In genomic region chr6:3355358-3356055, GRCh38 we compare ENCODE assay signal across 8 cellular contexts.
DNase-seq lines count a peak whose midpoint lies in the region; ATAC-seq lines count a peak whose summit lies in the region.

No MANE protein-coding gene starts in this region.

- DNase-seq in AML-193 (lab: John Stamatoyannopoulos, UW) (peak; percentile 2 to 10), MV-4-11 (lab: John Stamatoyannopoulos, UW) (peak; percentile 40), hepatic stellate cell (ENCODE audit: low spot score) (peak; percentile 12), SIG-M5 treated with dmso at 0.1 percent for 504 hours (lab: John Stamatoyannopoulos, UW; ENCODE audit: unreplicated experiment) (no peak), HK-2 (ENCODE audit: unreplicated experiment) (no peak)
- DNase-seq in activated naive CD8-positive, alpha-beta T cell treated with anti-CD3 and anti-CD28 coated beads, Interleukin-2, amount 50 U/mL, for 24 hours: no peak

- peak overlapping the region; percentile 95 for H3K27ac ChIP-seq in skeletal muscle tissue (ENCODE audit: low read depth, low read length)

- no peaks in the 10 kb centered on the region for H3K36me3 Mint-ChIP-seq in activated naive CD8-positive, alpha-beta T cell treated with anti-CD3 and anti-CD28 coated beads, Interleukin-2, amount 50 U/mL, for 24 hours (ENCODE audit: low read depth)

- ATAC-seq in activated naive CD8-positive, alpha-beta T cell treated with anti-CD3 and anti-CD28 coated beads, Interleukin-2, amount 50 U/mL, for 24 hours: no peak
- ATAC-seq in GM18868 (IDR thresholded peaks at IDR 0.05; ENCODE audit: unreplicated experiment): no peak

- peaks cover 2% of the 10 kb centered on the region for H3K27me3 Mint-ChIP-seq in activated naive CD8-positive, alpha-beta T cell treated with anti-CD3 and anti-CD28 coated beads, Interleukin-2, amount 50 U/mL, for 24 hours

- no peaks in the 10 kb centered on the region for H3K9me3 ChIP-seq in skeletal muscle tissue (ENCODE audit: control insufficient read depth in 3 of 3, low read length in 3 of 3)

- no peaks in the 10 kb centered on the region for H3K9me3 Mint-ChIP-seq in activated naive CD8-positive, alpha-beta T cell treated with anti-CD3 and anti-CD28 coated beads, Interleukin-2, amount 50 U/mL, for 24 hours

- no peaks in the 10 kb centered on the region for H3K36me3 ChIP-seq in skeletal muscle tissue (ENCODE audit: control insufficient read depth in 3 of 3, insufficient read depth in 3 of 3, low read length in 3 of 3)

- peak overlapping the region; percentile 71 to 85 (median 78) for H3K9ac ChIP-seq in skeletal muscle tissue (ENCODE audit: low read depth in 1 of 3, low read length in 3 of 3)

- peak overlapping the region; percentile 72 for H3K4me3 Mint-ChIP-seq in activated naive CD8-positive, alpha-beta T cell treated with anti-CD3 and anti-CD28 coated beads, Interleukin-2, amount 50 U/mL, for 24 hours

- peaks cover 12% of the 10 kb centered on the region for H3K4me1 Mint-ChIP-seq in activated naive CD8-positive, alpha-beta T cell treated with anti-CD3 and anti-CD28 coated beads, Interleukin-2, amount 50 U/mL, for 24 hours

- peak overlapping the region; percentile 85 for H3K27ac Mint-ChIP-seq in activated naive CD8-positive, alpha-beta T cell treated with anti-CD3 and anti-CD28 coated beads, Interleukin-2, amount 50 U/mL, for 24 hours

- H3K27me3 ChIP-seq in skeletal muscle tissue (ENCODE audit: control insufficient read depth in 3 of 3, insufficient read depth in 3 of 3, low read length in 3 of 3): no peaks in the 10 kb centered on the region

- H3K4me3 ChIP-seq in skeletal muscle tissue (ENCODE audit: low read length in 3 of 3): peak overlapping the region; percentile 53 to 68 (median 59)

- peaks cover 21 to 40% (median 39%) of the 10 kb centered on the region in 3 donors for H3K4me1 ChIP-seq in skeletal muscle tissue (ENCODE audit: control insufficient read depth in 3 of 3, insufficient read depth in 3 of 3, low read length in 3 of 3)

Comparison
In these comparisons a context has a peak if more than half of its experiments do, and no peak if none do; other contexts are left out.
1. DNase-seq: peak in AML-193 (2 of 2), MV-4-11 (single experiment) and hepatic stellate cell (single experiment); none in activated naive CD8-positive, alpha-beta T cell treated with anti-CD3 and anti-CD28 coated beads, Interleukin-2, amount 50 U/mL, for 24 hours (single experiment), SIG-M5 treated with dmso at 0.1 percent for 504 hours (single experiment) and HK-2 (single experiment).